ENCODE assay signal across 8 cellular contexts in the genomic region with DNA sequence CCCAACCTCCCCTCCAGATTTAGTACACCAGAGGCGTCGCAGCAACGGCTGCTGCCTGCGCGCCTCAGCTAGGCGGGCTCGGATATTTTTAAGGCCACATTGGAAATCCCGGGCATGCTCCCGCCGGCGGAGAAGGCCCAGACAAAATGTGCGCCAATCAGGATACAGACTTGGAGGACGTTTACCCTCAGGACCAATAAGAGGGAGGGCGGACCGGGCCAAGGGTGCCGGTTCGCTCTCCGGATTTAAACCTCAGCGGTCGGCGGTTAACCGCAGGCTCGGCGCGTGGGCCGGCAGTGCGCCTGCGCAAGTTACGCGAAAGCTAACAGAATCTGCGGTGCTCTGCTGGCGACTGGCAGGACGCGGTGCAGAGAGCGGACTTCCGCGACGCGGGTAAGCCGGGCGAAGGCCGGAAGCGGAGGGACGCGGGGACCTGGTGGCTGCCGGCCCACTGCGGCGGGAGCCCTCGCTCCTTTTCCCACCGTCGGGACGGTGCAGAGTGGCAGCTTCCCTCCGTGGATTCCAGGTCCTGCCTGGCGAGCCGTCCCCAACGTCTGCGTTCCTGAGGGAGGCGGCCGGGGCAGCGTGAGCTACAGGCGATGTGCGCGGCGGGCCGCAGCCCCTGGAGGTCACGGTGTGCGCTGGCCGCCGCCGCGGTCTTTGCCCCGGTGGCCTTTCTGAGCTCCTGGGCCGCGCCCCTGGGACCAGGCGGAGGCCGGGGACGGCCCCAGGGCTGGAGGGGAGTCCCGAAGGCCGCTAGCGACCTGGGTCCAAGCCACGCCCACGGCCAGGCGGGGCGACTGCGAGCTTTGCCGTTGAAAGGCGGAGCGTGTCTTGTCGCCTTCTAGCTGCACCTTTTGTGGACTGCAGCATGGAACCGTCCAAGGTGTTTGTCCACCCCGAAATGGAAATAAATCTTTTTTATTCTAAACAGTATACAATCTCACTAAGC. TPM values are rescaled to one million over a fixed set of nuclear protein-coding genes. Genes with fewer than 3 reads are reported as not detected.
DNase-seq lines count a peak whose midpoint lies in the region; ATAC-seq and TF ChIP-seq lines count a peak whose summit lies in the region.

A gene with protein sequence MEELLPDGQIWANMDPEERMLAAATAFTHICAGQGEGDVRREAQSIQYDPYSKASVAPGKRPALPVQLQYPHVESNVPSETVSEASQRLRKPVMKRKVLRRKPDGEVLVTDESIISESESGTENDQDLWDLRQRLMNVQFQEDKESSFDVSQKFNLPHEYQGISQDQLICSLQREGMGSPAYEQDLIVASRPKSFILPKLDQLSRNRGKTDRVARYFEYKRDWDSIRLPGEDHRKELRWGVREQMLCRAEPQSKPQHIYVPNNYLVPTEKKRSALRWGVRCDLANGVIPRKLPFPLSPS (plus strand): TSS at position 296 of the 952 bp plus-strand sequence. CDS start 11,701 bp downstream, outside the sequence.

- H3K27me3 ChIP-seq in duodenal mucosa (ENCODE audit: control insufficient read depth in 1 of 2, insufficient read depth in 2 of 2, low read length in 2 of 2) (no peaks in the 10 kb centered on the region), right lobe of liver (no peaks in the 10 kb centered on the region)

- H3K4me1 ChIP-seq in duodenal mucosa (ENCODE audit: control insufficient read depth in 1 of 2, insufficient read depth in 2 of 2, low read length in 2 of 2) (peaks cover 4 to 15% of the 10 kb centered on the region in 2 donors), right lobe of liver (peaks cover 0 to 13% (median 6%) of the 10 kb centered on the region in 4 donors)

- peak within 1 kb of the TSS; percentile 81 to 96 for H3K4me3 ChIP-seq in duodenal mucosa (ENCODE audit: low read depth in 1 of 2, low read length in 2 of 2)
- H3K4me3 ChIP-seq in right lobe of liver: peak within 1 kb of the TSS; percentile 64 to 87 (median 81)

- H3K9me3 ChIP-seq in duodenal mucosa (ENCODE audit: control insufficient read depth in 1 of 2, low read length in 2 of 2): no peaks in the 10 kb centered on the region
- H3K9me3 ChIP-seq in right lobe of liver: no peaks in the 10 kb centered on the region

- H3K9me3 Mint-ChIP-seq in CD14-positive monocyte: peaks cover 0 to 7% (median 0%) of the 10 kb centered on the region in 7 donors
- H3K9me3 Mint-ChIP-seq in activated CD4-positive, alpha-beta memory T cell treated with anti-CD3 and anti-CD28 coated beads for 36 hours: no peaks in the 10 kb centered on the region

- intact Hi-C loops in CD14-positive monocyte (cut with micrococcal nuclease) (loop anchor here in 1 of 2 donors (2.0 to 10.0 kb wide), 2 partner anchors 15 to 293 kb away; a partner anchor contains a TSS), right lobe of liver (cut with DNase I) (no loop called here)
- intact Hi-C loops in activated CD4-positive, alpha-beta memory T cell treated with anti-CD3 and anti-CD28 coated beads for 36 hours (cut with micrococcal nuclease): loop anchor here (1.0 to 10.0 kb wide), 9 partner anchors 16 to 933 kb away; a partner anchor contains a TSS

- peak within 1 kb of the TSS; percentile 77 to 85 for H3K9ac ChIP-seq in duodenal mucosa (ENCODE audit: low read depth in 1 of 2, low read length in 2 of 2)

- POLR2A ChIA-PET in activated CD4-positive, alpha-beta memory T cell treated with anti-CD3 and anti-CD28 coated beads for 36 hours (lab: Charles Lee): interaction anchor here (0.7 to 2.5 kb wide), 11 partner anchors 10 to 776 kb away, joined by 3 to 24 read pairs (median 4); a partner anchor contains a TSS

- H3K4me3 Mint-ChIP-seq in CD14-positive monocyte: peak within 1 kb of the TSS; percentile 89 to 90
- peak within 1 kb of the TSS; percentile 74 for H3K4me3 Mint-ChIP-seq in activated CD4-positive, alpha-beta memory T cell treated with anti-CD3 and anti-CD28 coated beads for 36 hours

- peaks cover 1 to 9% (median 5%) of the 10 kb centered on the region in 3 donors for H3K27me3 Mint-ChIP-seq in CD14-positive monocyte (ENCODE audit: low read depth in 3 of 3)
- H3K27me3 Mint-ChIP-seq in activated CD4-positive, alpha-beta memory T cell treated with anti-CD3 and anti-CD28 coated beads for 36 hours: peaks cover 6% of the 10 kb centered on the region

- peaks cover 10 to 15% of the 10 kb centered on the region in 2 donors for H3K36me3 Mint-ChIP-seq in CD14-positive monocyte
- H3K36me3 Mint-ChIP-seq in activated CD4-positive, alpha-beta memory T cell treated with anti-CD3 and anti-CD28 coated beads for 36 hours: peaks cover 18% of the 10 kb centered on the region

- peaks cover 0 to 2% of the 10 kb centered on the region in 2 donors for H3K36me3 ChIP-seq in duodenal mucosa (ENCODE audit: control insufficient read depth in 1 of 2, insufficient read depth in 2 of 2, low read length in 2 of 2)
- H3K36me3 ChIP-seq in right lobe of liver: no peaks in the 10 kb centered on the region

- CTCF ChIA-PET in activated CD4-positive, alpha-beta memory T cell treated with anti-CD3 and anti-CD28 coated beads for 36 hours (lab: Charles Lee): interaction anchor here (0.6 to 2.5 kb wide), 9 partner anchors 10 to 1094 kb away, joined by 3 to 16 read pairs (median 4); a partner anchor contains a TSS

- WGBS in right lobe of liver (ENCODE audit: insufficient coverage, low coverage, low lambda C conversion rate, missing lambda C conversion rate): 0% methylated on average over 14 of the region's 91 CpGs

- peak within 1 kb of the TSS; percentile 85 for H3K27ac ChIP-seq in duodenal mucosa (ENCODE audit: low read depth, low read length)
- H3K27ac ChIP-seq in right lobe of liver: peak within 1 kb of the TSS; percentile 82 to 91 (median 86)

- TF ChIP-seq POLR2A in right lobe of liver (IDR thresholded peaks at IDR 0.05): peak; percentile 87

- DNase-seq in CD14-positive monocyte (ENCODE audit: low spot score) (peak; percentile 91), NCI-H748 (lab: John Stamatoyannopoulos, UW; ENCODE audit: unreplicated experiment) (peak; percentile 86), right lobe of liver (peak; percentile 95 to 97 (median 96))
- peak; percentile 99 for DNase-seq in activated CD4-positive, alpha-beta memory T cell treated with anti-CD3 and anti-CD28 coated beads for 36 hours
- peak; percentile 89 to 92 for DNase-seq in stimulated activated CD4-positive, alpha-beta T cell treated with anti-CD3 and anti-CD28 coated beads, Interleukin-4, amount 100 ng/mL, for 4 hours

- ATAC-seq in GM19328 (IDR thresholded peaks at IDR 0.05; ENCODE audit: unreplicated experiment) (peak; percentile 85), HG03469 (IDR thresholded peaks at IDR 0.05; ENCODE audit: unreplicated experiment) (peak; percentile 65), right lobe of liver (peak; percentile 90 to 96 (median 94))

- TF ChIP-seq CTCF in CD14-positive monocyte (IDR thresholded peaks at IDR 0.05) (no peak), right lobe of liver (IDR thresholded peaks at IDR 0.05) (peak; percentile 8 to 52 (median 46))

- H3K27ac Mint-ChIP-seq in CD14-positive monocyte: peak within 1 kb of the TSS; percentile 78 to 93 (median 91)
- H3K27ac Mint-ChIP-seq in activated CD4-positive, alpha-beta memory T cell treated with anti-CD3 and anti-CD28 coated beads for 36 hours: peak within 1 kb of the TSS; percentile 93

- H3K4me1 Mint-ChIP-seq in CD14-positive monocyte: peaks cover 32% of the 10 kb centered on the region
- peaks cover 31% of the 10 kb centered on the region for H3K4me1 Mint-ChIP-seq in activated CD4-positive, alpha-beta memory T cell treated with anti-CD3 and anti-CD28 coated beads for 36 hours (ENCODE audit: low read depth)

RNA-seq across cellular contexts. Expression of the gene that starts here (rescaled TPM):
- 1 to 10 TPM; 2.0 to 2.6 TPM for polyA plus RNA-seq in CD14-positive monocyte
- 1 to 10 TPM; 8.2 to 8.3 TPM for total RNA-seq in activated CD4-positive, alpha-beta memory T cell treated with anti-CD3 and anti-CD28 coated beads for 36 hours
- total RNA-seq in right lobe of liver: 1 to 10 TPM; 1.7 to 3.5 (median 3.2) TPM

Comparison
In these comparisons a context has a peak if more than half of its experiments do, and no peak if none do; other contexts are left out.
1. Peak in every context shown above with its lines: DNase-seq, ATAC-seq, H3K4me3 ChIP-seq and H3K27ac ChIP-seq.